8 cellular contexts compared by ENCODE assay signal in genomic region chr11:47186076-47186936, GRCh38. TPM values are rescaled to one million over a fixed set of nuclear protein-coding genes. Genes with fewer than 3 reads are reported as not detected.
DNase-seq lines count a peak whose midpoint lies in the region; ATAC-seq lines count a peak whose summit lies in the region.

Gene PACSIN3 (minus strand): TSS chr11:47186434. CDS start chr11:47182727, 3,707 bp downstream.

- H3K9me3 Mint-ChIP-seq in effector memory CD8-positive, alpha-beta T cell = no peaks in the 10 kb centered on the region

- H3K4me3 Mint-ChIP-seq in effector memory CD8-positive, alpha-beta T cell = peak within 1 kb of the TSS; percentile 74 to 77

- H3K4me1 Mint-ChIP-seq in effector memory CD8-positive, alpha-beta T cell (ENCODE audit: low read depth in 2 of 2) = peaks cover 4% of the 10 kb centered on the region in 2 donors

- no peak within 1 kb of the TSS for H3K27ac Mint-ChIP-seq in effector memory CD8-positive, alpha-beta T cell

- peaks cover 23 to 54% of the 10 kb centered on the region in 2 donors for H3K27me3 Mint-ChIP-seq in effector memory CD8-positive, alpha-beta T cell

- ATAC-seq in effector memory CD8-positive, alpha-beta T cell (replicated peaks) = peak; percentile 74
- peak; percentile 61 for ATAC-seq in stimulated activated naive CD8-positive, alpha-beta T cell treated with anti-CD3 and anti-CD28 coated beads, Interleukin-15, Interleukin-2, amounts not matched to agents 100 U/mL and 50 U/mL, for 24 hours
- ATAC-seq in GM18498 (IDR thresholded peaks at IDR 0.05; ENCODE audit: unreplicated experiment) = no peak

- DNase-seq in SKM-1 treated with dmso at 0.1 percent for 144 hours (lab: John Stamatoyannopoulos, UW; ENCODE audit: unreplicated experiment) (peak; percentile 32), SKM-1 (lab: John Stamatoyannopoulos, UW; ENCODE audit: unreplicated experiment) (no peak), HuH-7 (ENCODE audit: low spot score) (peak; percentile 79), lung microvascular endothelial cell (ENCODE audit: low read depth in 2 of 2) (peak; percentile 29 to 70)
- DNase-seq in activated CD4-positive, alpha-beta T cell treated with anti-CD3 and anti-CD28 coated beads for 48 hours = peak; percentile 55
- DNase-seq in effector memory CD8-positive, alpha-beta T cell = peak in 1 of 3 experiments; percentile 21
- DNase-seq in stimulated activated naive CD8-positive, alpha-beta T cell treated with anti-CD3 and anti-CD28 coated beads, Interleukin-15, Interleukin-2, amounts not matched to agents 100 U/mL and 50 U/mL, for 24 hours = peak; percentile 66

- H3K36me3 Mint-ChIP-seq in effector memory CD8-positive, alpha-beta T cell (ENCODE audit: insufficient read depth) = peaks cover 7% of the 10 kb centered on the region

RNA-seq across cellular contexts. Expression of gene PACSIN3, which starts in this region (rescaled TPM):
- total RNA-seq in lung microvascular endothelial cell = 12.9 and 17.9 TPM in 2 replicates
